37 cellular contexts compared by ENCODE assay signal in the genomic region with DNA sequence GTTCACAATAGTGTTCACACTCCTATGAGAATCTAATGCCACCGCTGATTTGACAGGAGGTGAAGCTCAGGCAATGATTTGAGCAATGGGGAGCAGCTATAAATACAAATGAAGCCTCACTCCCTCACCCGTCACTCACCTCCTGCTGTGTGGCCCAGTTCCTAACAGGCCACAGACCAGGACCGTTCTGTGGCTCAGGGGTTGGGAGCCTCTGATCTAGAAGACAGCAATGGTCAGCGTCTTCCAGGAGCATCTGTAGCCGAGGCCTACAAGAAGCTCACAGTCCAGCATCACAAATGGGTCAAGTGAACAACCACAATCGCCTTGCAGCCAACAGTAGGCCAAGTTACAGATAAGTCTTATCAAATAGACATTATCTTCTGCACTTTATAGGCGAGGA.
A peak's percentile ranks its signal among the peaks of the same experiment; 100 is the strongest.
DNase-seq lines count a peak whose midpoint lies in the region; ATAC-seq, FAIRE-seq and TF ChIP-seq lines count a peak whose summit lies in the region.
"Had no signal": no experiment of that assay in that cellular context is flagged by ENCODE, and none has a peak within 500 bp of the region (broad histone marks: within the 10 kb centered on the region; RNA-seq: fewer than 3 reads in every experiment).

No MANE protein-coding gene starts in this region.

- in situ Hi-C loops in GM13976 (cut with MboI; ENCODE audit: low sequenced_read_pairs, unreplicated experiment): no loop called here

- H3K36me3 ChIP-seq in right atrium auricular region (no peaks in the 10 kb centered on the region), esophagus muscularis mucosa (no peaks in the 10 kb centered on the region), OCI-LY7 (ENCODE audit: insufficient read depth, low read length) (no peaks in the 10 kb centered on the region)
- H3K36me3 ChIP-seq: BE2C; BLaER1; BLaER1 treated with 17β-estradiol and CSF1 and Interleukin-3, amounts not matched to agents 10 nM and 100 nM had no signal

- no peaks in the 10 kb centered on the region for H3K79me2 ChIP-seq in OCI-LY7 (ENCODE audit: insufficient read depth, low read depth, low read length)

- H4K20me1 ChIP-seq in OCI-LY7 (ENCODE audit: insufficient read depth, low read length): no peaks in the 10 kb centered on the region
- H4K20me1 ChIP-seq: BLaER1; BLaER1 treated with 17β-estradiol and CSF1 and Interleukin-3, amounts not matched to agents 10 nM and 100 nM had no signal

- BruUV-seq in OCI-LY7 (replicated peaks; lab: Mats Ljungman, UMichigan): no TSS peak

- H3K4me1 ChIP-seq in right atrium auricular region: no peaks in the 10 kb centered on the region
- H3K4me1 ChIP-seq in esophagus muscularis mucosa: no peaks in the 10 kb centered on the region
- no peaks in the 10 kb centered on the region for H3K4me1 ChIP-seq in OCI-LY7 (ENCODE audit: insufficient read depth, low read length, poor library complexity, severe bottlenecking)
- H3K4me1 ChIP-seq: A549; BE2C; BLaER1; BLaER1 treated with 17β-estradiol and CSF1 and Interleukin-3, amounts not matched to agents 10 nM and 100 nM; Caco-2 had no signal

- peak; percentile 13 for FAIRE-seq in urothelium cell line (lab: Jason Lieb, UNC)
- FAIRE-seq: A204.1, A549, D721Med had no signal

- H3K9me3 ChIP-seq in right atrium auricular region (no peaks in the 10 kb centered on the region), esophagus muscularis mucosa (no peaks in the 10 kb centered on the region), OCI-LY7 (ENCODE audit: low read length) (no peaks in the 10 kb centered on the region)
- H3K9me3 ChIP-seq: BE2C, BLaER1, Caco-2 had no signal

- H3K4me3 ChIP-seq in right atrium auricular region: no peak overlapping the region
- H3K4me3 ChIP-seq in esophagus muscularis mucosa: no peak overlapping the region
- no peak overlapping the region for H3K4me3 ChIP-seq in OCI-LY7 (ENCODE audit: low read depth, low read length, poor library complexity, severe bottlenecking)
- H3K4me3 ChIP-seq: A549; BLaER1; BLaER1 treated with 17β-estradiol and CSF1 and Interleukin-3, amounts not matched to agents 10 nM and 100 nM had no signal

- TF ChIP-seq POLR2A in esophagus muscularis mucosa (IDR thresholded peaks at IDR 0.05; ENCODE audit: low read depth): no peak

- no peak overlapping the region for H3K27ac ChIP-seq in right atrium auricular region
- H3K27ac ChIP-seq in esophagus muscularis mucosa (replicated peaks in 1 of 4): no peak overlapping the region
- no peak overlapping the region for H3K27ac ChIP-seq in OCI-LY7 (ENCODE audit: low read depth, low read length, poor library complexity, severe bottlenecking)
- H3K27ac ChIP-seq: 22Rv1; A549; BLaER1; BLaER1 treated with 17β-estradiol and CSF1 and Interleukin-3, amounts not matched to agents 10 nM and 100 nM; C4-2B had no signal

- WGBS in esophagus muscularis mucosa: 91% methylated on average over 7 of the region's 7 CpGs

- TF ChIP-seq EP300 in esophagus muscularis mucosa (IDR thresholded peaks at IDR 0.05): no peak

- no peaks in the 10 kb centered on the region for H3K36me3 Mint-ChIP-seq in osteocyte (ENCODE audit: unreplicated experiment)
- H3K36me3 Mint-ChIP-seq in activated T-cell treated with anti-CD3 and anti-CD28 coated beads, Interleukin-2, amount 50 U/mL, for 72 hours (ENCODE audit: insufficient read depth in 2 of 2): no peaks in the 10 kb centered on the region
- H3K36me3 Mint-ChIP-seq: CD14-positive monocyte; CD4-positive, alpha-beta memory T cell; CD4-positive, CD25-positive, alpha-beta regulatory T cell; CD8-positive, alpha-beta memory T cell; CD8-positive, alpha-beta T cell had no signal

- CTCF ChIA-PET in OCI-LY7 (lab: Charles Lee; ENCODE audit: unreplicated experiment): no interaction called here

- TF ChIP-seq CTCF in right atrium auricular region (IDR thresholded peaks at IDR 0.05): no peak
- no peak for TF ChIP-seq CTCF in esophagus muscularis mucosa (IDR thresholded peaks at IDR 0.05)
- TF ChIP-seq CTCF in osteocyte (IDR thresholded peaks at IDR 0.05): no peak
- TF ChIP-seq CTCF in GM13976 (IDR thresholded peaks at IDR 0.05; ENCODE audit: borderline replicate concordance, control extremely low read depth, extremely low read depth, insufficient read depth, missing control alignments): no peak
- no peak for TF ChIP-seq CTCF in OCI-LY7 (conservative IDR thresholded peaks at IDR 0.05; ENCODE audit: low read length)

- ATAC-seq in activated T-cell treated with anti-CD3 and anti-CD28 coated beads, Interleukin-2, amount 50 U/mL, for 72 hours (replicated peaks in 1 of 2): no peak
- ATAC-seq: A549; CD8-positive, alpha-beta T cell had no signal

- no peak overlapping the region for H2AFZ ChIP-seq in OCI-LY7 (ENCODE audit: low read length)

- DNase-seq in cardiac septum (ENCODE audit: low spot score) (peak; percentile 24), right atrium auricular region (ENCODE audit: low spot score) (no peak), esophagus muscularis mucosa (ENCODE audit: extremely low spot score) (peak; percentile 75), osteocyte (ENCODE audit: extremely low spot score, unreplicated experiment) (peak; percentile 44), urothelium cell line (ENCODE audit: low spot score) (no peak), GM13976 (ENCODE audit: low spot score) (no peak), OCI-LY7 (ENCODE audit: low spot score) (no peak)
- no peak for DNase-seq in activated T-cell treated with anti-CD3 and anti-CD28 coated beads, Interleukin-2, amount 50 U/mL, for 72 hours
- DNase-seq: 8988T; ACHN; AML-193; BE2C; C1 segment of cervical spinal cord; Caco-2; Calu3; CD4-positive, alpha-beta memory T cell; CD4-positive, alpha-beta T cell; CD4-positive, CD25-positive, alpha-beta regulatory T cell; CD8-positive, alpha-beta memory T cell; CD8-positive, alpha-beta T cell; COR-L47; DMS 273 treated with DMSO at 0.1 percent for 48 hours; DMS153; DMS53; DMS79; DMS79 treated with DMSO at 0.1 percent for 48 hours; DND-41; EL had no signal

- no peak overlapping the region for H3K27ac Mint-ChIP-seq in osteocyte (ENCODE audit: unreplicated experiment)
- no peak overlapping the region for H3K27ac Mint-ChIP-seq in activated T-cell treated with anti-CD3 and anti-CD28 coated beads, Interleukin-2, amount 50 U/mL, for 72 hours
- H3K27ac Mint-ChIP-seq: B cell; CD14-positive monocyte; CD4-positive, alpha-beta memory T cell; CD4-positive, alpha-beta T cell; CD4-positive, CD25-positive, alpha-beta regulatory T cell; CD8-positive, alpha-beta memory T cell; CD8-positive, alpha-beta T cell had no signal

- no peaks in the 10 kb centered on the region for H3K4me1 Mint-ChIP-seq in osteocyte (ENCODE audit: unreplicated experiment)
- no peaks in the 10 kb centered on the region for H3K4me1 Mint-ChIP-seq in activated T-cell treated with anti-CD3 and anti-CD28 coated beads, Interleukin-2, amount 50 U/mL, for 72 hours (ENCODE audit: low read depth)
- H3K4me1 Mint-ChIP-seq: B cell; CD14-positive monocyte; CD4-positive, alpha-beta memory T cell; CD4-positive, CD25-positive, alpha-beta regulatory T cell; CD8-positive, alpha-beta memory T cell had no signal

- no peaks in the 10 kb centered on the region for H3K9me3 Mint-ChIP-seq in osteocyte (ENCODE audit: unreplicated experiment)
- peaks cover 0 to 3% of the 10 kb centered on the region in 2 donors for H3K9me3 Mint-ChIP-seq in activated T-cell treated with anti-CD3 and anti-CD28 coated beads, Interleukin-2, amount 50 U/mL, for 72 hours
- H3K9me3 Mint-ChIP-seq: CD4-positive, alpha-beta T cell; CD8-positive, alpha-beta memory T cell; CD8-positive, alpha-beta T cell had no signal

- intact Hi-C loops in cardiac septum (cut with DNase I): no loop called here
- intact Hi-C loops in esophagus muscularis mucosa (cut with DNase I): no loop called here
- intact Hi-C loops in OCI-LY7 (cut with micrococcal nuclease; ENCODE audit: unreplicated experiment): no loop called here

- H3K27me3 ChIP-seq in right atrium auricular region: no peaks in the 10 kb centered on the region
- H3K27me3 ChIP-seq in esophagus muscularis mucosa: peaks cover 0 to 13% (median 0%) of the 10 kb centered on the region in 4 donors
- H3K27me3 ChIP-seq: BE2C; BLaER1; BLaER1 treated with 17β-estradiol and CSF1 and Interleukin-3, amounts not matched to agents 10 nM and 100 nM had no signal

- H3K27me3 Mint-ChIP-seq in osteocyte (ENCODE audit: unreplicated experiment): peaks cover 39% of the 10 kb centered on the region
- H3K27me3 Mint-ChIP-seq in activated T-cell treated with anti-CD3 and anti-CD28 coated beads, Interleukin-2, amount 50 U/mL, for 72 hours (ENCODE audit: low read depth): peaks cover 6% of the 10 kb centered on the region

- POLR2A ChIA-PET in OCI-LY7 (lab: Charles Lee): no interaction called here

- no peaks in the 10 kb centered on the region for H3K9me2 ChIP-seq in OCI-LY7 (ENCODE audit: insufficient read depth, low read length)

- no peak overlapping the region for H3K4me3 Mint-ChIP-seq in osteocyte (ENCODE audit: unreplicated experiment)
- no peak overlapping the region for H3K4me3 Mint-ChIP-seq in activated T-cell treated with anti-CD3 and anti-CD28 coated beads, Interleukin-2, amount 50 U/mL, for 72 hours
- H3K4me3 Mint-ChIP-seq: B cell; CD14-positive monocyte; CD4-positive, alpha-beta memory T cell; CD4-positive, alpha-beta T cell; CD4-positive, CD25-positive, alpha-beta regulatory T cell; CD8-positive, alpha-beta memory T cell; CD8-positive, alpha-beta T cell had no signal

- no peak overlapping the region for H3K4me2 ChIP-seq in OCI-LY7 (ENCODE audit: low read length)
- H3K4me2 ChIP-seq: A549; BLaER1; BLaER1 treated with 17β-estradiol and CSF1 and Interleukin-3, amounts not matched to agents 10 nM and 100 nM had no signal

Comparison
In these comparisons a context has a peak if more than half of its experiments do, and no peak if none do; other contexts are left out.
1. DNase-seq: peak in cardiac septum (single experiment), esophagus muscularis mucosa (single experiment) and osteocyte (single experiment); none in right atrium auricular region (single experiment), urothelium cell line (single experiment), GM13976 (single experiment), OCI-LY7 (single experiment) and activated T-cell treated with anti-CD3 and anti-CD28 coated beads, Interleukin-2, amount 50 U/mL, for 72 hours (0 of 2).